24 cellular contexts compared by ENCODE assay signal in the genomic region with DNA sequence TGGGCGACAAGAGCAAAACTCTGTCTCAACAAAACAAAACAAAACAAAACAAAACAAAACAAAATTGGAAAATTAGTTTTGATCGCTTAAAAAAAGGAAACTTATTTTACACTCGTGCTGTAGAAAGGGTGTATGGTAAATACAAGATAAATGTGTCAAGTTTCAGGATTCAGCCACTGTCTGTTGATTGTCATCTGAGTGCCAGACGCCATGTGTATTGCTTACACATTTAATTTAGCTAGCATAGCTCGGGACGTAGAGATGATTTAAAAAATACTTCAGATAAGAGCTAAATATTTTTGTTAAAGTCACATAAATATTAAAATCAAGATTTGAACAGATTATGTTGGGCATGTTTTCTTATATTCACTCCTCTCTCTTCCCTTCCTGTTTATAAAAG.
"Had no signal": no experiment of that assay in that cellular context is flagged by ENCODE, and none has a peak within 500 bp of the region (broad histone marks: within the 10 kb centered on the region; RNA-seq: fewer than 3 reads in every experiment).

No MANE protein-coding gene starts in this region.

- H3K4me3 Mint-ChIP-seq: naive thymus-derived CD8-positive, alpha-beta T cell; stimulated activated effector memory CD8-positive, alpha-beta T cell treated with anti-CD3 and anti-CD28 coated beads, Interleukin-12 subunit alpha, Interleukin-12 subunit beta, amount 100 ng/mL, for 72 hours had no signal

- ATAC-seq: esophagus mucosa; foreskin keratinocyte; gastroesophageal sphincter; heart right ventricle; left cardiac atrium; left lung; naive thymus-derived CD8-positive, alpha-beta T cell; sciatic nerve; stimulated activated effector memory CD8-positive, alpha-beta T cell treated with anti-CD3 and anti-CD28 coated beads, Interleukin-12 subunit alpha, Interleukin-12 subunit beta, amount 100 ng/mL, for 72 hours had no signal

- H3K27me3 ChIP-seq: dorsolateral prefrontal cortex, foreskin keratinocyte, gastroesophageal sphincter, heart right ventricle, left lung, neutrophil, right atrium auricular region, testis, tibial artery, upper lobe of left lung had no signal

- H3K36me3 Mint-ChIP-seq: naive thymus-derived CD8-positive, alpha-beta T cell; stimulated activated effector memory CD8-positive, alpha-beta T cell treated with anti-CD3 and anti-CD28 coated beads, Interleukin-12 subunit alpha, Interleukin-12 subunit beta, amount 100 ng/mL, for 72 hours had no signal

- H3K27me3 Mint-ChIP-seq: naive thymus-derived CD8-positive, alpha-beta T cell; progenitor cell of endocrine pancreas had no signal

- H3K36me3 ChIP-seq: gastroesophageal sphincter, heart right ventricle, left lung, neutrophil, right atrium auricular region, tibial artery, upper lobe of left lung had no signal

- H3K4me1 ChIP-seq: gastroesophageal sphincter, left lung, parathyroid adenoma, right atrium auricular region, testis, tibial artery, upper lobe of left lung had no signal

- H3K4me3 ChIP-seq: dorsolateral prefrontal cortex, gastroesophageal sphincter, heart right ventricle, left lung, right atrium auricular region, testis, tibial artery, upper lobe of left lung had no signal

- H2AFZ ChIP-seq: parathyroid adenoma had no signal

- H3K79me2 ChIP-seq: parathyroid adenoma had no signal

- H3K4me1 Mint-ChIP-seq: naive thymus-derived CD8-positive, alpha-beta T cell; stimulated activated effector memory CD8-positive, alpha-beta T cell treated with anti-CD3 and anti-CD28 coated beads, Interleukin-12 subunit alpha, Interleukin-12 subunit beta, amount 100 ng/mL, for 72 hours had no signal

- H3K27ac Mint-ChIP-seq: progenitor cell of endocrine pancreas; stimulated activated effector memory CD8-positive, alpha-beta T cell treated with anti-CD3 and anti-CD28 coated beads, Interleukin-12 subunit alpha, Interleukin-12 subunit beta, amount 100 ng/mL, for 72 hours had no signal

- DNase-seq: dorsolateral prefrontal cortex; effector CD4-positive, alpha-beta T cell; foreskin keratinocyte; heart right ventricle; hippocampal formation; left cardiac atrium; left lung; naive thymus-derived CD8-positive, alpha-beta T cell; stimulated activated CD4-positive, alpha-beta T cell treated with anti-CD3 and anti-CD28 coated beads, Interleukin-2, amount 100 ng/mL, for 24 hours; stimulated activated CD4-positive, alpha-beta T cell treated with anti-CD3 and anti-CD28 coated beads, Interleukin-4, amount 100 ng/mL, for 24 hours; stimulated activated naive CD4-positive, alpha-beta T cell treated with Interleukin-2 at 50 U/mL for 16 hours; substantia nigra; testis; tibial artery; upper lobe of left lung had no signal

- H3K27ac ChIP-seq: dorsolateral prefrontal cortex, epithelial cell of prostate, foreskin keratinocyte, gastroesophageal sphincter, heart right ventricle, left lung, neutrophil, parathyroid adenoma, right atrium auricular region, testis, tibial artery, upper lobe of left lung had no signal

- H3K9me3 ChIP-seq: gastroesophageal sphincter, heart right ventricle, left lung, neutrophil, right atrium auricular region, testis, tibial artery, upper lobe of left lung had no signal
